ENCODE assay signal across 12 cellular contexts in genomic region chr1:204524986-204525385, GRCh38. TPM values are rescaled to one million over a fixed set of nuclear protein-coding genes. Genes with fewer than 3 reads are reported as not detected.
DNase-seq lines count a peak whose midpoint lies in the region; ATAC-seq and TF ChIP-seq lines count a peak whose summit lies in the region.
"Had no signal": no experiment of that assay in that cellular context is flagged by ENCODE, and none has a peak within 500 bp of the region (broad histone marks: within the 10 kb centered on the region; RNA-seq: fewer than 3 reads in every experiment).

No MANE protein-coding gene starts in this region.

- no peak overlapping the region for H3K4me2 ChIP-seq in trophoblast cell (ENCODE audit: low read length)

- no peak for ATAC-seq in activated CD8-positive, alpha-beta T cell treated with anti-CD3 and anti-CD28 coated beads for 36 hours
- no peak for ATAC-seq in activated CD8-positive, alpha-beta T cell treated with anti-CD3 and anti-CD28 coated beads, Interleukin-2, amount 10 ng/mL, durations not matched to agents 7 days and 5 days
- ATAC-seq in HG02610 (IDR thresholded peaks at IDR 0.05; ENCODE audit: unreplicated experiment) = peak; percentile 54
- ATAC-seq: heart left ventricle had no signal

- no peak overlapping the region for H2BK5ac ChIP-seq in trophoblast cell (ENCODE audit: low read depth, low read length, poor library complexity)

- H3K23ac ChIP-seq in trophoblast cell (ENCODE audit: low read length) = no peak overlapping the region

- H2BK120ac ChIP-seq in trophoblast cell (ENCODE audit: insufficient read depth, low read length, poor library complexity) = peak overlapping the region; percentile 6

- no peak overlapping the region for H2BK12ac ChIP-seq in trophoblast cell (ENCODE audit: low read length)

- no peak overlapping the region for H2AK5ac ChIP-seq in trophoblast cell (ENCODE audit: low read length)

- DNase-seq in activated CD8-positive, alpha-beta T cell treated with anti-CD3 and anti-CD28 coated beads for 36 hours = no peak
- DNase-seq in activated CD8-positive, alpha-beta T cell treated with anti-CD3 and anti-CD28 coated beads, Interleukin-2, amount 10 ng/mL, durations not matched to agents 7 days and 5 days = no peak
- no peak for DNase-seq in activated CD4-positive, alpha-beta memory T cell treated with anti-CD3 and anti-CD28 coated beads, Interleukin-2, amount 10 ng/mL, durations not matched to agents 7 days and 5 days
- no peak for DNase-seq in trophoblast cell
- no peak for DNase-seq in DMS53 (lab: John Stamatoyannopoulos, UW)
- no peak for DNase-seq in NCI-H2081 treated with DMSO at 0.1 percent for 48 hours (lab: John Stamatoyannopoulos, UW)
- no peak for DNase-seq in NCI-H82 (lab: John Stamatoyannopoulos, UW)
- DNase-seq: heart left ventricle, Karpas-422, NCI-H510A had no signal

- CTCF ChIA-PET in activated CD8-positive, alpha-beta T cell treated with anti-CD3 and anti-CD28 coated beads for 36 hours (lab: Charles Lee) = interaction anchor here (1.1 to 5.6 kb wide), 6 partner anchors 9 to 41 kb away, joined by 3 to 25 read pairs (median 4); partner anchors contain the start of gene MDM4
- CTCF ChIA-PET in activated CD8-positive, alpha-beta T cell treated with anti-CD3 and anti-CD28 coated beads, Interleukin-2, amount 10 ng/mL, durations not matched to agents 7 days and 5 days (lab: Charles Lee) = interaction anchor here (0.6 to 4.2 kb wide), 9 partner anchors 9 to 1454 kb away, joined by 3 to 16 read pairs (median 6); partner anchors contain the start of gene MDM4
- CTCF ChIA-PET in activated CD4-positive, alpha-beta memory T cell treated with anti-CD3 and anti-CD28 coated beads, Interleukin-2, amount 10 ng/mL, durations not matched to agents 7 days and 5 days (lab: Charles Lee) = interaction anchor here (1.0 to 2.3 kb wide), 4 partner anchors 9 to 282 kb away, joined by 3 to 11 read pairs (median 4); partner anchors contain the start of gene MDM4

- peaks cover 3% of the 10 kb centered on the region for H3K9me3 ChIP-seq in trophoblast cell (ENCODE audit: insufficient read depth, low read depth, low read length)

- intact Hi-C loops in activated CD8-positive, alpha-beta T cell treated with anti-CD3 and anti-CD28 coated beads for 36 hours (cut with micrococcal nuclease) = no loop called here

- peaks cover 32 to 33% of the 10 kb centered on the region in 2 experiments for H3K36me3 ChIP-seq in trophoblast cell (ENCODE audit: control insufficient read depth in 1 of 2, insufficient read depth in 2 of 2, low read length in 2 of 2)

- H3K79me2 ChIP-seq in trophoblast cell (ENCODE audit: control insufficient read depth, insufficient read depth, low read length, poor library complexity) = peaks cover 2% of the 10 kb centered on the region

- no peak overlapping the region for H3K27ac ChIP-seq in trophoblast cell (ENCODE audit: low read depth, low read length)
- H3K27ac ChIP-seq: heart left ventricle had no signal

- no peaks in the 10 kb centered on the region for H3K4me1 ChIP-seq in trophoblast cell (ENCODE audit: control insufficient read depth in 1 of 2, insufficient read depth in 2 of 2, low read length in 2 of 2)

- no peak for TF ChIP-seq CTCF in activated CD8-positive, alpha-beta T cell treated with anti-CD3 and anti-CD28 coated beads for 36 hours (IDR thresholded peaks at IDR 0.05)

- no peak overlapping the region for H3K18ac ChIP-seq in trophoblast cell (ENCODE audit: low read length)

- no peaks in the 10 kb centered on the region for H3K27me3 Mint-ChIP-seq in activated CD8-positive, alpha-beta T cell treated with anti-CD3 and anti-CD28 coated beads for 36 hours
- H3K27me3 Mint-ChIP-seq in activated CD8-positive, alpha-beta T cell treated with anti-CD3 and anti-CD28 coated beads, Interleukin-2, amount 10 ng/mL, durations not matched to agents 7 days and 5 days (ENCODE audit: low read depth) = no peaks in the 10 kb centered on the region
- H3K27me3 Mint-ChIP-seq in activated CD4-positive, alpha-beta memory T cell treated with anti-CD3 and anti-CD28 coated beads, Interleukin-2, amount 10 ng/mL, durations not matched to agents 7 days and 5 days = no peaks in the 10 kb centered on the region
- H3K27me3 Mint-ChIP-seq: dendritic cell treated with granulocyte-macrophage colony-stimulating factor and Interleukin-4, amounts not matched to agents 40 ng/mL and 50 ng/mL, for 4 days had no signal

- H4K12ac ChIP-seq in trophoblast cell (ENCODE audit: low read depth, low read length) = no peak overlapping the region

- peaks cover 44% of the 10 kb centered on the region for H3K4me1 Mint-ChIP-seq in activated CD8-positive, alpha-beta T cell treated with anti-CD3 and anti-CD28 coated beads for 36 hours (ENCODE audit: low read depth)
- peaks cover 35% of the 10 kb centered on the region for H3K4me1 Mint-ChIP-seq in activated CD8-positive, alpha-beta T cell treated with anti-CD3 and anti-CD28 coated beads, Interleukin-2, amount 10 ng/mL, durations not matched to agents 7 days and 5 days (ENCODE audit: low read depth)
- peaks cover 31% of the 10 kb centered on the region for H3K4me1 Mint-ChIP-seq in activated CD4-positive, alpha-beta memory T cell treated with anti-CD3 and anti-CD28 coated beads, Interleukin-2, amount 10 ng/mL, durations not matched to agents 7 days and 5 days

- H3K4ac ChIP-seq in trophoblast cell (ENCODE audit: low read depth, low read length) = no peak overlapping the region

- peaks cover 10% of the 10 kb centered on the region for H3K9me3 Mint-ChIP-seq in activated CD8-positive, alpha-beta T cell treated with anti-CD3 and anti-CD28 coated beads for 36 hours
- peaks cover 15% of the 10 kb centered on the region for H3K9me3 Mint-ChIP-seq in activated CD8-positive, alpha-beta T cell treated with anti-CD3 and anti-CD28 coated beads, Interleukin-2, amount 10 ng/mL, durations not matched to agents 7 days and 5 days (ENCODE audit: insufficient read depth)
- peaks cover 11% of the 10 kb centered on the region for H3K9me3 Mint-ChIP-seq in activated CD4-positive, alpha-beta memory T cell treated with anti-CD3 and anti-CD28 coated beads, Interleukin-2, amount 10 ng/mL, durations not matched to agents 7 days and 5 days

- H4K91ac ChIP-seq in trophoblast cell (ENCODE audit: low read depth, low read length) = no peak overlapping the region

- H3K27me3 ChIP-seq in trophoblast cell (ENCODE audit: insufficient read depth, low read length) = no peaks in the 10 kb centered on the region
- H3K27me3 ChIP-seq: heart left ventricle had no signal

- WGBS in trophoblast cell (ENCODE audit: extremely low coverage, insufficient coverage, insufficient read length) = no CpG with 5 or more reads among the region's 3 CpGs

- H3K9ac ChIP-seq in trophoblast cell (ENCODE audit: low read length) = no peak overlapping the region

- no peak overlapping the region for H3K4me3 Mint-ChIP-seq in activated CD8-positive, alpha-beta T cell treated with anti-CD3 and anti-CD28 coated beads for 36 hours
- H3K4me3 Mint-ChIP-seq in activated CD8-positive, alpha-beta T cell treated with anti-CD3 and anti-CD28 coated beads, Interleukin-2, amount 10 ng/mL, durations not matched to agents 7 days and 5 days = no peak overlapping the region
- H3K4me3 Mint-ChIP-seq in activated CD4-positive, alpha-beta memory T cell treated with anti-CD3 and anti-CD28 coated beads, Interleukin-2, amount 10 ng/mL, durations not matched to agents 7 days and 5 days = no peak overlapping the region
- H3K4me3 Mint-ChIP-seq: dendritic cell treated with granulocyte-macrophage colony-stimulating factor and Interleukin-4, amounts not matched to agents 40 ng/mL and 50 ng/mL, for 4 days had no signal

- peaks cover 1% of the 10 kb centered on the region for H3K79me1 ChIP-seq in trophoblast cell (ENCODE audit: low read length)

- POLR2A ChIA-PET in activated CD8-positive, alpha-beta T cell treated with anti-CD3 and anti-CD28 coated beads for 36 hours (lab: Charles Lee) = interaction anchor here (1.4 to 1.7 kb wide), 3 partner anchors 8 to 31 kb away, joined by 4 to 7 read pairs (median 7); partner anchors contain the start of gene MDM4
- POLR2A ChIA-PET in activated CD8-positive, alpha-beta T cell treated with anti-CD3 and anti-CD28 coated beads, Interleukin-2, amount 10 ng/mL, durations not matched to agents 7 days and 5 days (lab: Charles Lee) = interaction anchor here (1.1 to 1.4 kb wide), 2 partner anchors 9 to 28 kb away, joined by 3 to 5 read pairs; partner anchors contain the start of gene MDM4
- POLR2A ChIA-PET in activated CD4-positive, alpha-beta memory T cell treated with anti-CD3 and anti-CD28 coated beads, Interleukin-2, amount 10 ng/mL, durations not matched to agents 7 days and 5 days (lab: Charles Lee) = interaction anchor here (1.3 to 9.1 kb wide), 4 partner anchors 8 to 20 kb away, joined by 4 to 50 read pairs (median 12); partner anchors contain the start of gene MDM4

- H2AFZ ChIP-seq in trophoblast cell (ENCODE audit: insufficient read depth, low read length, poor library complexity) = no peak overlapping the region

- peak overlapping the region; percentile 78 for H3K27ac Mint-ChIP-seq in activated CD8-positive, alpha-beta T cell treated with anti-CD3 and anti-CD28 coated beads for 36 hours
- no peak overlapping the region for H3K27ac Mint-ChIP-seq in activated CD8-positive, alpha-beta T cell treated with anti-CD3 and anti-CD28 coated beads, Interleukin-2, amount 10 ng/mL, durations not matched to agents 7 days and 5 days
- H3K27ac Mint-ChIP-seq in activated CD4-positive, alpha-beta memory T cell treated with anti-CD3 and anti-CD28 coated beads, Interleukin-2, amount 10 ng/mL, durations not matched to agents 7 days and 5 days = peak overlapping the region; percentile 45

- H3K14ac ChIP-seq in trophoblast cell (ENCODE audit: low read length) = no peak overlapping the region

- H3K36me3 Mint-ChIP-seq in activated CD8-positive, alpha-beta T cell treated with anti-CD3 and anti-CD28 coated beads for 36 hours (ENCODE audit: low read depth) = peaks cover 58% of the 10 kb centered on the region
- peaks cover 59% of the 10 kb centered on the region for H3K36me3 Mint-ChIP-seq in activated CD8-positive, alpha-beta T cell treated with anti-CD3 and anti-CD28 coated beads, Interleukin-2, amount 10 ng/mL, durations not matched to agents 7 days and 5 days (ENCODE audit: low read depth)
- H3K36me3 Mint-ChIP-seq in activated CD4-positive, alpha-beta memory T cell treated with anti-CD3 and anti-CD28 coated beads, Interleukin-2, amount 10 ng/mL, durations not matched to agents 7 days and 5 days (ENCODE audit: low read depth) = peaks cover 61% of the 10 kb centered on the region

- no peak overlapping the region for H3K4me3 ChIP-seq in trophoblast cell (ENCODE audit: low read depth, low read length)
- H3K4me3 ChIP-seq: heart left ventricle had no signal

- H4K8ac ChIP-seq in trophoblast cell (ENCODE audit: low read depth, low read length) = no peak overlapping the region

RNA-seq across cellular contexts. Expression of gene MDM4, which starts 8.8 kb away (rescaled TPM):
- total RNA-seq in activated CD8-positive, alpha-beta T cell treated with anti-CD3 and anti-CD28 coated beads for 36 hours = 10 to 100 TPM; 89.6 to 94.8 TPM
- total RNA-seq in activated CD8-positive, alpha-beta T cell treated with anti-CD3 and anti-CD28 coated beads, Interleukin-2, amount 10 ng/mL, durations not matched to agents 7 days and 5 days = 10 to 100 TPM; 72.2 to 72.4 TPM
- total RNA-seq in activated CD4-positive, alpha-beta memory T cell treated with anti-CD3 and anti-CD28 coated beads, Interleukin-2, amount 10 ng/mL, durations not matched to agents 7 days and 5 days = 10 to 100 TPM; 85.1 to 95.4 TPM
- 16.1 and 17.2 TPM in 2 replicates for polyA plus RNA-seq in trophoblast cell (2013)

RNA-seq across cellular contexts. Expression of gene PIK3C2B, which starts 30.4 kb away (rescaled TPM):
- 10 to 100 TPM; 26.6 to 28.9 TPM for total RNA-seq in activated CD8-positive, alpha-beta T cell treated with anti-CD3 and anti-CD28 coated beads for 36 hours
- 10 to 100 TPM; 26.2 to 28.4 TPM for total RNA-seq in activated CD8-positive, alpha-beta T cell treated with anti-CD3 and anti-CD28 coated beads, Interleukin-2, amount 10 ng/mL, durations not matched to agents 7 days and 5 days
- total RNA-seq in activated CD4-positive, alpha-beta memory T cell treated with anti-CD3 and anti-CD28 coated beads, Interleukin-2, amount 10 ng/mL, durations not matched to agents 7 days and 5 days = 10 to 100 TPM; 31.0 to 32.0 TPM
- polyA plus RNA-seq in trophoblast cell (2013) = 18.1 and 20.1 TPM in 2 replicates
